Comparison of ENCODE assay signal across 7 cellular contexts in genomic region chr3:170757038-170757437, GRCh38.
"Had no signal": no experiment of that assay in that cellular context is flagged by ENCODE, and none has a peak within 500 bp of the region (broad histone marks: within the 10 kb centered on the region; RNA-seq: fewer than 3 reads in every experiment).

No MANE protein-coding gene starts in this region.

- H3K4me3 Mint-ChIP-seq: IgD-negative memory B cell had no signal

- FAIRE-seq: HepG2, HTR-8/SVneo had no signal

- H3K9ac ChIP-seq: KMS-11 had no signal

- ATAC-seq: HepG2 had no signal

- H3K4me2 ChIP-seq: KMS-11 had no signal

- H3K4me1 Mint-ChIP-seq: IgD-negative memory B cell had no signal

- H3K27ac ChIP-seq: HL-60, KMS-11 had no signal

- H3K36me3 Mint-ChIP-seq: IgD-negative memory B cell had no signal

- H3K27ac Mint-ChIP-seq: IgD-negative memory B cell had no signal

- DNase-seq: KBM-7, KG1 had no signal
